Comparison of ENCODE assay signal across 10 cellular contexts in the genomic region with DNA sequence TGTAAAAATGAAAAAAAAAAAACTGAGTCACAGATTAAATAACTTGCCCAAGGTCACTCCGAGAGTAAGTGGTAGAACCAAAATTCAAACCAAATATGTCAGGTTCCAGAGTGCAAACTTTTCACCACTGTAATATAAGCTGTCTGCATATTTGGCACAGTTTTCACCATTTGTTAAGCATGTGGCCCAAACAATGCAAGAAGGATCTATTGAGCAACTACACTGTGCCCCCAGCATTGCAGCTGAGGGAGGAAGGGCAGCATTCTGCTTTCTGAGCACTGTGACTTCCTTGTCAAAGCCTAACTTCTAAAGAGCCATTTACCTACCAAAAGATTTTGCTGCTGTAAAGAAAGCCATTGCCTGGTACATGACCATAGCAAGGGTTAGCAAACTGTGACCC.
DNase-seq lines count a peak whose midpoint lies in the region; ATAC-seq, FAIRE-seq and TF ChIP-seq lines count a peak whose summit lies in the region.
"Had no signal": no experiment of that assay in that cellular context is flagged by ENCODE, and none has a peak within 500 bp of the region (broad histone marks: within the 10 kb centered on the region; RNA-seq: fewer than 3 reads in every experiment).

No MANE protein-coding gene starts in this region.

- TF ChIP-seq CTCF in psoas muscle (IDR thresholded peaks at IDR 0.05) = no peak

- no peaks in the 10 kb centered on the region for H3K27me3 ChIP-seq in psoas muscle (ENCODE audit: insufficient read depth in 3 of 3, low read length in 2 of 3)

- POLR2A ChIA-PET in HEK293T (lab: Yijun Ruan, JAX) = interaction anchor here (2.1 kb wide), 1 partner anchor 10 kb away, joined by 5 read pairs; no protein-coding TSS in a partner anchor

- H3K27ac ChIP-seq in psoas muscle = peak overlapping the region; percentile 64

- intact Hi-C loops in psoas muscle (cut with DNase I) = loop anchor here in 1 of 2 donors (5.0 to 10.0 kb wide), 2 partner anchors 48 to 140 kb away; no protein-coding TSS in a partner anchor

- CTCF ChIA-PET in HEK293T (lab: Yijun Ruan, JAX) = interaction anchor here (1.6 kb wide), 1 partner anchor 7 kb away, joined by 5 read pairs; no protein-coding TSS in a partner anchor

- H3K36me3 ChIP-seq in psoas muscle (ENCODE audit: insufficient read depth in 1 of 2, low read depth in 1 of 2) = peaks cover 12 to 49% of the 10 kb centered on the region in 2 donors

- FAIRE-seq in GM12891 (lab: Jason Lieb, UNC) = no peak

- ATAC-seq in psoas muscle = peak in 3 of 4 donors; percentile 48 to 62 (median 58)

- H3K4me3 ChIP-seq in psoas muscle = no peak overlapping the region

- H3K4me1 ChIP-seq in psoas muscle = peaks cover 60% of the 10 kb centered on the region

- peak; percentile 88 for DNase-seq in EL
- peak; percentile 85 for DNase-seq in RPMI7951 (ENCODE audit: low read depth)
- peak; percentile 96 for DNase-seq in fibroblast of peridontal ligament (ENCODE audit: extremely low read depth)
- DNase-seq in psoas muscle = no peak
- no peak for DNase-seq in SK-N-DZ (ENCODE audit: low spot score)
- DNase-seq in GM12891 (ENCODE audit: insufficient read length, low spot score) = no peak
- no peak for DNase-seq in HEK293T (ENCODE audit: extremely low spot score)
- no peak for DNase-seq in erythroblast (lab: John Stamatoyannopoulos, UW)
- DNase-seq: activated CD4-positive, alpha-beta T cell treated with anti-CD3 and anti-CD28 coated beads, Interleukin-2, amount 50 U/mL, for 1 hour; DMS79 had no signal

- TF ChIP-seq POLR2A in GM12891 (IDR thresholded peaks at IDR 0.05; ENCODE audit: low read depth, low read length) (no peak), erythroblast (IDR thresholded peaks at IDR 0.05; ENCODE audit: low read length) (no peak)

- no peaks in the 10 kb centered on the region for H3K9me3 ChIP-seq in psoas muscle

- 34 to 46% (median 41%) methylated on average over 1 of the region's 1 CpG for WGBS in psoas muscle, 3 donors

TF ChIP-seq in GM12891, 5 proteins besides CTCF, POLR2A, EP300 and RAD21:
- TF ChIP-seq PAX5 (IDR thresholded peaks at IDR 0.05; ENCODE audit: insufficient read depth, low read length, severe bottlenecking) (no peak), POLR2AphosphoS5 (IDR thresholded peaks at IDR 0.05; ENCODE audit: low read depth, low read length) (no peak), POU2F2 (IDR thresholded peaks at IDR 0.05; ENCODE audit: low read depth, low read length) (no peak)

TF ChIP-seq in HEK293T, 16 proteins besides CTCF, POLR2A, EP300 and RAD21:
- TF ChIP-seq ARNT (IDR thresholded peaks at IDR 0.05) (no peak), SP1 (IDR thresholded peaks at IDR 0.05) (no peak), ELF4 (IDR thresholded peaks at IDR 0.05) (no peak), CTBP1 (IDR thresholded peaks at IDR 0.05; ENCODE audit: borderline replicate concordance) (no peak), LEF1 (IDR thresholded peaks at IDR 0.05; ENCODE audit: borderline replicate concordance) (no peak), TARDBP (IDR thresholded peaks at IDR 0.05) (no peak), HDGF (IDR thresholded peaks at IDR 0.05; ENCODE audit: borderline replicate concordance) (no peak), NFRKB (IDR thresholded peaks at IDR 0.05) (no peak)
- TF ChIP-seq, protein P1, sequence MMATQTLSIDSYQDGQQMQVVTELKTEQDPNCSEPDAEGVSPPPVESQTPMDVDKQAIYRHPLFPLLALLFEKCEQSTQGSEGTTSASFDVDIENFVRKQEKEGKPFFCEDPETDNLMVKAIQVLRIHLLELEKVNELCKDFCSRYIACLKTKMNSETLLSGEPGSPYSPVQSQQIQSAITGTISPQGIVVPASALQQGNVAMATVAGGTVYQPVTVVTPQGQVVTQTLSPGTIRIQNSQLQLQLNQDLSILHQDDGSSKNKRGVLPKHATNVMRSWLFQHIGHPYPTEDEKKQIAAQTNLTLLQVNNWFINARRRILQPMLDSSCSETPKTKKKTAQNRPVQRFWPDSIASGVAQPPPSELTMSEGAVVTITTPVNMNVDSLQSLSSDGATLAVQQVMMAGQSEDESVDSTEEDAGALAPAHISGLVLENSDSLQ (IDR thresholded peaks at IDR 0.05) = no peak

Comparison
In these comparisons a context has a peak if more than half of its experiments do, and no peak if none do; other contexts are left out.
1. DNase-seq: peak in EL (single experiment), RPMI7951 (single experiment) and fibroblast of peridontal ligament (single experiment); none in psoas muscle (0 of 2), SK-N-DZ (single experiment), GM12891 (single experiment), HEK293T (single experiment) and erythroblast (0 of 2).